Comparison of ENCODE assay signal across 19 cellular contexts in genomic region chr1:228194921-228195812, GRCh38.
"Had no signal": no experiment of that assay in that cellular context is flagged by ENCODE, and none has a peak within 500 bp of the region (broad histone marks: within the 10 kb centered on the region; RNA-seq: fewer than 3 reads in every experiment).

No MANE protein-coding gene starts in this region.

- H3K4me3 ChIP-seq: hepatocyte, left ventricle myocardium inferior, lung, pancreas, tibial artery, upper lobe of right lung, vagina had no signal

- H3K9me3 ChIP-seq: pancreas had no signal

- H3K79me2 ChIP-seq: hepatocyte had no signal

- H3K27ac ChIP-seq: foreskin keratinocyte, hepatocyte, left ventricle myocardium inferior, pancreas, tibial artery, upper lobe of right lung, vagina had no signal

- H3K27me3 ChIP-seq: foreskin keratinocyte, hepatocyte, pancreas, tibial artery, upper lobe of right lung, vagina had no signal

- H3K4me2 ChIP-seq: hepatocyte had no signal

- H2AFZ ChIP-seq: hepatocyte had no signal

- H3K4me1 ChIP-seq: foreskin keratinocyte, pancreas, tibial artery, vagina had no signal

- DNase-seq: effector CD4-positive, alpha-beta T cell; endodermal cell; foreskin keratinocyte; left cardiac atrium; left ventricle myocardium inferior; mesenchymal stem cell; naive B cell; occipital lobe; pancreas; right cardiac atrium; small intestine; stimulated activated CD4-positive, alpha-beta T cell treated with anti-CD3 and anti-CD28 coated beads, Interleukin-2, amount 100 ng/mL, for 48 hours; stimulated activated naive CD8-positive, alpha-beta T cell treated with anti-CD3 and anti-CD28 coated beads, Interleukin-15, Interleukin-2, amounts not matched to agents 100 U/mL and 50 U/mL, for 24 hours; tibial artery; upper lobe of right lung had no signal

- ATAC-seq: foreskin keratinocyte; left cardiac atrium; pancreas; right cardiac atrium; stimulated activated effector memory CD8-positive, alpha-beta T cell treated with anti-CD3 and anti-CD28 coated beads, Interleukin-12 subunit alpha, Interleukin-12 subunit beta, amount 100 ng/mL, for 72 hours; stimulated activated naive CD8-positive, alpha-beta T cell treated with anti-CD3 and anti-CD28 coated beads, Interleukin-15, Interleukin-2, amounts not matched to agents 100 U/mL and 50 U/mL, for 24 hours; upper lobe of right lung had no signal

- H3K36me3 ChIP-seq: pancreas, upper lobe of right lung had no signal
